23 cellular contexts compared by ENCODE assay signal in genomic region chr2:2061091-2061696, GRCh38.
"Had no signal": no experiment of that assay in that cellular context is flagged by ENCODE, and none has a peak within 500 bp of the region (broad histone marks: within the 10 kb centered on the region; RNA-seq: fewer than 3 reads in every experiment).

No MANE protein-coding gene starts in this region.

- H3K4me1 Mint-ChIP-seq: endodermal cell had no signal

- H3K36me3 ChIP-seq: colonic mucosa, heart right ventricle, right lobe of liver, suprapubic skin, thyroid gland, uterus had no signal

- H3K9me3 Mint-ChIP-seq: endodermal cell had no signal

- H3K4me3 ChIP-seq: colonic mucosa, heart right ventricle, mucosa of descending colon, psoas muscle, right lobe of liver, suprapubic skin, thyroid gland, uterus had no signal

- H3K4me1 ChIP-seq: colonic mucosa, psoas muscle, right lobe of liver, suprapubic skin, uterus had no signal

- H3K4me3 Mint-ChIP-seq: endodermal cell; naive thymus-derived CD8-positive, alpha-beta T cell; neural crest cell; type B pancreatic cell had no signal

- DNase-seq: colonic mucosa; dermis blood vessel endothelial cell; effector CD4-positive, alpha-beta T cell; endodermal cell; erythroblast; foreskin melanocyte; heart right ventricle; hypothalamus; kidney glomerular epithelial cell; mammary epithelial cell; mucosa of descending colon; naive thymus-derived CD8-positive, alpha-beta T cell; nucleus accumbens; psoas muscle; retina; right lobe of liver; stimulated activated CD4-positive, alpha-beta T cell treated with anti-CD3 and anti-CD28 coated beads, Interleukin-2, amount 100 ng/mL, for 24 hours; stimulated activated naive CD4-positive, alpha-beta T cell treated with Interleukin-2 at 50 U/mL for 16 hours; thyroid gland; uterus had no signal

- H3K27me3 ChIP-seq: colonic mucosa, right lobe of liver, suprapubic skin, thyroid gland, uterus had no signal

- H3K27ac Mint-ChIP-seq: endodermal cell, type B pancreatic cell had no signal

- H3K36me3 Mint-ChIP-seq: type B pancreatic cell had no signal

- H3K27ac ChIP-seq: colonic mucosa, psoas muscle, right lobe of liver, suprapubic skin, thyroid gland, uterus had no signal

- H3K9me3 ChIP-seq: colonic mucosa, psoas muscle, right lobe of liver, suprapubic skin, thyroid gland, uterus had no signal
